8 cellular contexts compared by ENCODE assay signal in the genomic region with DNA sequence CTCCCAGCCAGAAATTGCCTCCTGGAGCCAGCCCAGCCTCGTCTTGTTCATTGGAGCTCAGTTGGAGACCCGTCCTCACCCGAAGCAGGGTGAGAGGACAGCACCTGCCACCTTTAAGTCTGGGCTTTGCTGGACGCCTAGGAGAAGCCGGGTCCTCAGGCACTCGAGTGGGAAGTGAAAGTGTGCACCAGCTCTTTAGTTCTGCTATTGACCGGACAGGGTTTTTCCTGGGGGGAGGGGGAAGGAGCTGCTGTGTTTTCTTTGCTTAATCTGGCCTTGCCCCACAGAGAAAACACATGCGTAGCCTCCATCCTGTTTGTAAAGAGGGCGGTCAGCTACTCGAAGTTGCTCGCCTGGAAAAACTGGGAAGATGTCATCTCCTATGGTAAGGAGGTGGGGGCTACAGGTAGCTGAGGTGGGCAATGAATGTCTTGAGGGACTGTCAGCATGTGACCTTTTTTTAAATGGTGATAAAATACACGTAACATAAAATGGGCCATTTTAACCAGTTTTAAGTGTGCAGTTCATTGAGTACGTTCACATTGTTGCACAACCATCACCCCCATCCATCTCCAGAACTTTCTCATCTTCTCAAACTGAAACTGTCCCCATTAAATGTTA. TPM values are rescaled to one million over a fixed set of nuclear protein-coding genes. Genes with fewer than 3 reads are reported as not detected.
DNase-seq lines count a peak whose midpoint lies in the region; ATAC-seq and TF ChIP-seq lines count a peak whose summit lies in the region.

No MANE protein-coding gene starts in this region.

- no peak for TF ChIP-seq CTCF in choroid plexus epithelial cell (conservative IDR thresholded peaks at IDR 0.05; ENCODE audit: low read depth, low read length)
- TF ChIP-seq CTCF in omental fat pad (IDR thresholded peaks at IDR 0.05): no peak

- no peak overlapping the region for H3K4me3 ChIP-seq in choroid plexus epithelial cell (ENCODE audit: low read depth, low read length)

- ATAC-seq in GM19328 (IDR thresholded peaks at IDR 0.05; ENCODE audit: unreplicated experiment) (peak; percentile 43), HG03432 (IDR thresholded peaks at IDR 0.05; ENCODE audit: unreplicated experiment) (peak; percentile 55), omental fat pad (ENCODE audit: low FRiP score) (no peak)

- DNase-seq in Ammon's horn (ENCODE audit: low spot score): peak; percentile 69
- peak; percentile 47 for DNase-seq in choroid plexus epithelial cell (ENCODE audit: low read depth)
- DNase-seq in pons (ENCODE audit: low spot score): peak; percentile 78
- no peak for DNase-seq in NCI-H1105 (lab: John Stamatoyannopoulos, UW)
- no peak for DNase-seq in dedifferentiated amniotic fluid mesenchymal stem cell (ENCODE audit: extremely low spot score)
- no peak for DNase-seq in omental fat pad (ENCODE audit: low spot score)

RNA-seq across cellular contexts. Expression of gene CMIP, which starts 34.4 kb away (rescaled TPM):
- 10 to 100 TPM; 15.8 to 52.8 (median 32.0) TPM for total RNA-seq in omental fat pad

Comparison
In these comparisons a context has a peak if more than half of its experiments do, and no peak if none do; other contexts are left out.
1. DNase-seq: peak in Ammon's horn (single experiment), choroid plexus epithelial cell (single experiment) and pons (single experiment); none in NCI-H1105 (single experiment), dedifferentiated amniotic fluid mesenchymal stem cell (single experiment) and omental fat pad (single experiment).